Comparison of ENCODE assay signal across 16 cellular contexts in genomic region chr5:125576823-125577222, GRCh38.
"Had no signal": no experiment of that assay in that cellular context is flagged by ENCODE, and none has a peak within 500 bp of the region (broad histone marks: within the 10 kb centered on the region; RNA-seq: fewer than 3 reads in every experiment).

No MANE protein-coding gene starts in this region.

- H3K27me3 ChIP-seq: adrenal gland, body of pancreas, foreskin keratinocyte, ovary, stomach, thyroid gland had no signal

- DNase-seq: activated CD4-positive, alpha-beta memory T cell treated with anti-CD3 and anti-CD28 coated beads for 36 hours; activated effector memory CD4-positive, alpha-beta T cell treated with anti-CD3 and anti-CD28 coated beads, Interleukin-2, amount 50 U/mL, for 16 hours; activated T-cell treated with anti-CD3 and anti-CD28 coated beads, Interleukin-2, amount 50 U/mL, for 4 hours; body of pancreas; effector CD4-positive, alpha-beta T cell; foreskin keratinocyte; immature natural killer cell; ovary; stimulated activated CD4-positive, alpha-beta T cell treated with anti-CD3 and anti-CD28 coated beads, Interleukin-12 subunit alpha, Interleukin-12 subunit beta, amount 100 ng/mL, for 4 hours; stimulated activated CD4-positive, alpha-beta T cell treated with anti-CD3 and anti-CD28 coated beads, Interleukin-2, amount 100 ng/mL, for 24 hours; stomach had no signal

- H3K27ac ChIP-seq: adrenal gland, body of pancreas, coronary artery, foreskin keratinocyte, ovary, stomach had no signal

- H3K4me1 ChIP-seq: body of pancreas had no signal

- H3K4me3 ChIP-seq: adrenal gland, body of pancreas, coronary artery, ovary, stomach, thyroid gland had no signal

- H3K36me3 ChIP-seq: adrenal gland, ovary, stomach, thyroid gland had no signal

- H3K9me3 ChIP-seq: adrenal gland, body of pancreas, ovary, stomach, thyroid gland had no signal

- ATAC-seq: activated T-cell treated with anti-CD3 and anti-CD28 coated beads, Interleukin-2, amount 50 U/mL, for 4 hours; body of pancreas; natural killer cell treated with Interleukin-12 subunit alpha and Interleukin-12 subunit beta and Interleukin-15 and Interleukin-18, amount 100 ng/mL, for 72 hours had no signal

- FAIRE-seq: urothelium cell line had no signal
